8 cellular contexts compared by ENCODE assay signal in the genomic region with DNA sequence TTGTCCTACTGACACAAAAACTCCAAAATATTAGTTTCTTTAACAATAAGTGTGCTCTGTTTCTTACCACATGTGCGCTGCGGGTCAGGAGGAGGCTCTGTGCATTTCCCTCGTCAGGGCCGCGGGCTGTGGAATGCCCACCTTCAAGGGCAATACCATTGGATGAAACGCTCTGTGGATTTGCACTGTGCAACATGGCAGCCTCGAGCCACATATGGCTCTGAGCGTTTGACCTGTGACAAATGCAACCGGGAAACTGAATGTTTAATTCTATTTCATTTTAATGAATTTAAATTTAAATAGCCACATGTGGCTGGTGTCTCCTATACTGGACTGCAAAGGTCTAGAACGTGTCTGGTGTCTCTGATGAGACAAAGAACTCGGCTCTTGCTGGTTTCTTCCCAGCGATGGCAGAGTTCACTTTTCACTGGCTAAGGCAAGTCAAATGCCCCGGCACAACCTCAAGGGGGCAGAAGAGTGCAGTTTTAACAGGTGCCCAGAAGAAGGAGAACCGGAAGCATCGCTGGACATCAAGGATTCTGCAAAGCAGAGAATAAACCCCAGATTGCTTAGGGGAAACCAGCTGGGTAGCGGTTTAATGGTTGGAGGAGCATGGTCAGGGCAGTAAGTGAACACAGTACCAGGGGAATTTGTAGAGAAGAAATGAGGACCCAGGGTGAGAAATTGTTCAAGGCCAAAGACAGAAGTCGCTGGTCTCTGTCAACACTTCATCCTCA. TPM values are rescaled to one million over a fixed set of nuclear protein-coding genes. Genes with fewer than 3 reads are reported as not detected.
DNase-seq lines count a peak whose midpoint lies in the region; ATAC-seq, FAIRE-seq and TF ChIP-seq lines count a peak whose summit lies in the region.

No MANE protein-coding gene starts in this region.

- no peaks in the 10 kb centered on the region for H4K20me1 ChIP-seq in GM23338 (replicated peaks; ENCODE audit: insufficient read depth)
- H4K20me1 ChIP-seq in OCI-LY3 (ENCODE audit: insufficient read depth, low read length), result no peaks in the 10 kb centered on the region

- no peaks in the 10 kb centered on the region for H3F3A ChIP-seq in GM23338 (replicated peaks; ENCODE audit: low read depth)

- H3K27ac Mint-ChIP-seq in GM23338, result 0 out of 2 replicates have a peak overlapping the region, but pooled peaks have one; percentile 32

- H3K27me3 Mint-ChIP-seq in GM23338 (ENCODE audit: insufficient read depth, low read depth, poor library complexity), result peaks cover 6% of the 10 kb centered on the region

- no peaks in the 10 kb centered on the region for H3K36me3 Mint-ChIP-seq in GM23338 (ENCODE audit: low read depth)

- H3K9me3 ChIP-seq in OCI-LY3 (ENCODE audit: insufficient read depth, low read length) (no peaks in the 10 kb centered on the region), liver (ENCODE audit: control insufficient read depth in 4 of 4, low read length in 3 of 4) (no peaks in the 10 kb centered on the region), tibial artery (no peaks in the 10 kb centered on the region)

- H3K36me3 ChIP-seq in GM23338 (ENCODE audit: insufficient read depth) (no peaks in the 10 kb centered on the region), OCI-LY3 (replicated peaks; ENCODE audit: low read depth, low read length) (no peaks in the 10 kb centered on the region), bronchial epithelial cell (ENCODE audit: control insufficient read depth, insufficient read depth, low read length) (no peaks in the 10 kb centered on the region), liver (ENCODE audit: control insufficient read depth in 4 of 4, insufficient read depth in 3 of 4, low read depth in 1 of 4, low read length in 3 of 4) (no peaks in the 10 kb centered on the region), tibial artery (no peaks in the 10 kb centered on the region)

- peak; percentile 32 for DNase-seq in 8988T
- peak; percentile 10 for DNase-seq in GM04504 (ENCODE audit: low read depth)
- DNase-seq in GM23338 (ENCODE audit: low spot score), result peak; percentile 83
- DNase-seq in bronchial epithelial cell (ENCODE audit: low read depth), result peak; percentile 37
- DNase-seq in tibial artery, result no peak

- H3K4me1 ChIP-seq in GM23338 (ENCODE audit: insufficient read depth), result 0 out of 2 replicates have a peak, but pooled peaks cover 5% of the 10 kb centered on the region
- peaks cover 26% of the 10 kb centered on the region for H3K4me1 ChIP-seq in OCI-LY3 (ENCODE audit: low read length)
- no peaks in the 10 kb centered on the region for H3K4me1 ChIP-seq in liver (ENCODE audit: control insufficient read depth in 4 of 4, insufficient read depth in 4 of 4, low read length in 3 of 4)
- H3K4me1 ChIP-seq in tibial artery, result peaks cover 0 to 8% (median 3%) of the 10 kb centered on the region in 4 donors

- WGBS in liver, result 58% methylated on average over 17 of the region's 17 CpGs

- no peaks in the 10 kb centered on the region for H3K27me3 ChIP-seq in GM23338 (ENCODE audit: insufficient read depth)
- H3K27me3 ChIP-seq in OCI-LY3 (ENCODE audit: low read depth, low read length), result 0 out of 2 replicates have a peak, but pooled peaks cover 18% of the 10 kb centered on the region
- no peaks in the 10 kb centered on the region for H3K27me3 ChIP-seq in bronchial epithelial cell (ENCODE audit: control insufficient read depth, insufficient read depth, low read length)
- peaks cover 0 to 7% (median 2%) of the 10 kb centered on the region in 4 donors for H3K27me3 ChIP-seq in liver (ENCODE audit: control insufficient read depth in 4 of 4, insufficient read depth in 4 of 4, low read length in 3 of 4)
- peaks cover 0 to 19% of the 10 kb centered on the region in 2 donors for H3K27me3 ChIP-seq in tibial artery

- H3K9me3 Mint-ChIP-seq in GM23338, result no peaks in the 10 kb centered on the region

- TF ChIP-seq CTCF in GM23338 (conservative IDR thresholded peaks at IDR 0.05; ENCODE audit: low read depth in 2 of 2), result peak; percentile 83 to 90
- TF ChIP-seq CTCF in OCI-LY3 (IDR thresholded peaks at IDR 0.05; ENCODE audit: low read depth, low read length), result peak; percentile 83
- peak; percentile 68 for TF ChIP-seq CTCF in bronchial epithelial cell (IDR thresholded peaks at IDR 0.05; ENCODE audit: insufficient read depth, low read length, severe bottlenecking)
- peak; percentile 64 for TF ChIP-seq CTCF in liver (IDR thresholded peaks at IDR 0.05; ENCODE audit: low read depth, low read length, missing input control)
- TF ChIP-seq CTCF in tibial artery (IDR thresholded peaks at IDR 0.05), result peak; percentile 40 to 62

- no peak for FAIRE-seq in bronchial epithelial cell (lab: Jason Lieb, UNC)

- TF ChIP-seq RAD21 in Ishikawa (IDR thresholded peaks at IDR 0.05; ENCODE audit: low read depth), result peak; percentile 62
- TF ChIP-seq RAD21 in liver (IDR thresholded peaks at IDR 0.05), result peak; percentile 75 to 87

- H3K4me3 Mint-ChIP-seq in GM23338, result no peak overlapping the region

- no peaks in the 10 kb centered on the region for H3K9me2 ChIP-seq in GM23338 (ENCODE audit: insufficient read depth)

- H3K4me1 Mint-ChIP-seq in GM23338, result peaks cover 19% of the 10 kb centered on the region

- H3K79me2 ChIP-seq in GM23338 (replicated peaks; ENCODE audit: insufficient read depth) (no peaks in the 10 kb centered on the region), OCI-LY3 (ENCODE audit: low read length) (no peaks in the 10 kb centered on the region)

- H3K4me2 ChIP-seq in GM23338 (no peak overlapping the region), OCI-LY3 (ENCODE audit: low read length) (peak overlapping the region; percentile 53)

- no peak overlapping the region for H3K27ac ChIP-seq in GM23338 (ENCODE audit: low read depth)
- H3K27ac ChIP-seq in OCI-LY3 (ENCODE audit: low read length), result peak overlapping the region; percentile 52
- H3K27ac ChIP-seq in liver (ENCODE audit: low read depth in 1 of 2, low read length in 2 of 2), result no peak overlapping the region
- H3K27ac ChIP-seq in tibial artery, result no peak overlapping the region

- intact Hi-C loops in tibial artery (cut with DNase I; ENCODE audit: low total_unique reads), result no loop called here

- ATAC-seq in GM23338, result peak; percentile 78

- H3K9ac ChIP-seq in OCI-LY3 (ENCODE audit: low read length) (no peak overlapping the region), liver (ENCODE audit: low read depth in 1 of 2, low read length in 2 of 2) (no peak overlapping the region)

- H2AFZ ChIP-seq in GM23338 (no peak overlapping the region), OCI-LY3 (ENCODE audit: low read depth, low read length) (peak overlapping the region; percentile 41; the same call in 1 of the 2 replicates)

- TF ChIP-seq EP300 in Ishikawa (IDR thresholded peaks at IDR 0.05; ENCODE audit: borderline replicate concordance), result no peak

- no peak overlapping the region for H3K4me3 ChIP-seq in GM23338
- H3K4me3 ChIP-seq in OCI-LY3 (ENCODE audit: low read length), result peak overlapping the region; percentile 6; the same call in 1 of the 2 replicates
- no peak overlapping the region for H3K4me3 ChIP-seq in bronchial epithelial cell (ENCODE audit: low read depth, low read length)
- H3K4me3 ChIP-seq in liver (ENCODE audit: low read depth in 1 of 3, low read length in 3 of 3), result no peak overlapping the region
- H3K4me3 ChIP-seq in tibial artery, result no peak overlapping the region

TF ChIP-seq in GM23338, 12 proteins besides CTCF, POLR2A, EP300 and RAD21 (continues in another document):
- TF ChIP-seq CREB1 (CRISPR knock-in tag; IDR thresholded peaks at IDR 0.05; ENCODE audit: low read depth), result no peak

TF ChIP-seq in Ishikawa, 13 proteins besides CTCF, POLR2A, EP300 and RAD21 (continues in another document):
- TF ChIP-seq, protein P1, sequence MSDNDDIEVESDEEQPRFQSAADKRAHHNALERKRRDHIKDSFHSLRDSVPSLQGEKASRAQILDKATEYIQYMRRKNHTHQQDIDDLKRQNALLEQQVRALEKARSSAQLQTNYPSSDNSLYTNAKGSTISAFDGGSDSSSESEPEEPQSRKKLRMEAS (IDR thresholded peaks at IDR 0.05), result no peak
- no peak for TF ChIP-seq TCF12 (IDR thresholded peaks at IDR 0.05; ENCODE audit: low read depth)
- TF ChIP-seq YY1 (IDR thresholded peaks at IDR 0.05; ENCODE audit: low read depth), result no peak
- no peak for TF ChIP-seq CEBPB (IDR thresholded peaks at IDR 0.05)
- TF ChIP-seq, protein P2, sequence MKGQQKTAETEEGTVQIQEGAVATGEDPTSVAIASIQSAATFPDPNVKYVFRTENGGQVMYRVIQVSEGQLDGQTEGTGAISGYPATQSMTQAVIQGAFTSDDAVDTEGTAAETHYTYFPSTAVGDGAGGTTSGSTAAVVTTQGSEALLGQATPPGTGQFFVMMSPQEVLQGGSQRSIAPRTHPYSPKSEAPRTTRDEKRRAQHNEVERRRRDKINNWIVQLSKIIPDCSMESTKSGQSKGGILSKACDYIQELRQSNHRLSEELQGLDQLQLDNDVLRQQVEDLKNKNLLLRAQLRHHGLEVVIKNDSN (IDR thresholded peaks at IDR 0.05), result no peak
- TF ChIP-seq ZBTB7A (IDR thresholded peaks at IDR 0.05; ENCODE audit: low read depth), result no peak
- TF ChIP-seq NFIC (IDR thresholded peaks at IDR 0.05), result no peak

TF ChIP-seq in liver, 16 proteins besides CTCF, POLR2A, EP300 and RAD21 (continues in another document):
- TF ChIP-seq GABPA (IDR thresholded peaks at IDR 0.05 in 1 of 2, conservative IDR thresholded peaks at IDR 0.05 in 1 of 2), result no peak
- TF ChIP-seq NR2F2 (IDR thresholded peaks at IDR 0.05), result no peak
- no peak for TF ChIP-seq JUND (IDR thresholded peaks at IDR 0.05)

RNA-seq across cellular contexts. Expression of a gene that starts 37.0 kb away (rescaled TPM):
- total RNA-seq in GM23338 (2014; rRNA removed; shearing (Covaris generic)), result 15.0 and 18.4 TPM in 2 replicates
- polyA plus RNA-seq in GM23338 (2016; fragmentation: Nextera tagmentation; extraction: Ambion mirVana) (39.5 and 41.9 TPM in 2 replicates), liver (10 to 100 TPM; 10.9 to 29.3 TPM)
- total RNA-seq in bronchial epithelial cell (19.5 and 30.5 TPM in 2 replicates), liver (10 to 100 TPM in 1 of 2 donors, 1 to 10 TPM in 1; 8.4 to 10.9 TPM)

Comparison
In these comparisons a context has a peak if more than half of its experiments do, and no peak if none do; other contexts are left out.
1. DNase-seq: peak in 8988T (single experiment), GM04504 (single experiment), GM23338 (single experiment) and bronchial epithelial cell (single experiment); none in tibial artery (0 of 2).
2. Peak in every context shown above with its lines, with median percentiles within 50 percentile points of each other: CTCF ChIP-seq.